20 cellular contexts compared by ENCODE assay signal in genomic region chr12:9909724-9910123, GRCh38. TPM values are rescaled to one million over a fixed set of nuclear protein-coding genes. Genes with fewer than 3 reads are reported as not detected.
DNase-seq lines count a peak whose midpoint lies in the region; TF ChIP-seq lines count a peak whose summit lies in the region.
"Had no signal": no experiment of that assay in that cellular context is flagged by ENCODE, and none has a peak within 500 bp of the region (broad histone marks: within the 10 kb centered on the region; RNA-seq: fewer than 3 reads in every experiment).

No MANE protein-coding gene starts in this region.

- H3K27me3 ChIP-seq in Loucy (ENCODE audit: insufficient read depth, low read length, poor library complexity, severe bottlenecking) (no peaks in the 10 kb centered on the region), adipocyte (replicated peaks; ENCODE audit: control insufficient read depth, insufficient read depth, low read length) (no peaks in the 10 kb centered on the region), hepatocyte (no peaks in the 10 kb centered on the region), smooth muscle cell (ENCODE audit: low read depth) (no peaks in the 10 kb centered on the region)

- in situ Hi-C loops in GM13977 (cut with MboI; ENCODE audit: low pct_unique_long_range_greater_than_20kb, low sequenced_read_pairs, unreplicated experiment), result no loop called here

- H3K9me3 ChIP-seq in Loucy (ENCODE audit: insufficient read depth, low read depth, low read length), result no peaks in the 10 kb centered on the region; the same call in 1 of the 2 replicates
- H3K9me3 ChIP-seq in adipocyte (ENCODE audit: control insufficient read depth, low read length), result peaks cover 36% of the 10 kb centered on the region
- H3K9me3 ChIP-seq in hepatocyte (ENCODE audit: low read depth), result no peaks in the 10 kb centered on the region
- H3K9me3 ChIP-seq in smooth muscle cell (replicated peaks; ENCODE audit: low read depth), result no peaks in the 10 kb centered on the region

- H3F3A ChIP-seq in Loucy (ENCODE audit: low read depth), result no peaks in the 10 kb centered on the region
- peaks cover 13% of the 10 kb centered on the region for H3F3A ChIP-seq in smooth muscle cell (ENCODE audit: low read depth)

- TF ChIP-seq CTCF in Loucy (conservative IDR thresholded peaks at IDR 0.05; ENCODE audit: low read length) (no peak), hepatocyte (IDR thresholded peaks at IDR 0.05; ENCODE audit: poor library complexity) (no peak), smooth muscle cell (IDR thresholded peaks at IDR 0.05; ENCODE audit: borderline replicate concordance, insufficient read depth, poor library complexity, severe bottlenecking) (no peak), GM13977 (IDR thresholded peaks at IDR 0.05; ENCODE audit: extremely low read depth, insufficient read depth, missing control alignments) (no peak)

- H3K4me2 ChIP-seq in Loucy (ENCODE audit: low read depth, low read length, poor library complexity, severe bottlenecking) (peak overlapping the region; percentile 34), hepatocyte (peak overlapping the region; percentile 41), smooth muscle cell (peak overlapping the region; percentile 85)

- H3K4me3 ChIP-seq in Loucy (ENCODE audit: low read length, poor library complexity, severe bottlenecking) (peak overlapping the region; percentile 56), adipocyte (ENCODE audit: low read length) (peak overlapping the region; percentile 50), hepatocyte (no peak overlapping the region), smooth muscle cell (peak overlapping the region; percentile 48)
- H3K4me3 ChIP-seq: K562 had no signal

- H3K4me1 ChIP-seq in Loucy (ENCODE audit: insufficient read depth, low read length, poor library complexity, severe bottlenecking), result peaks cover 18% of the 10 kb centered on the region
- no peaks in the 10 kb centered on the region for H3K4me1 ChIP-seq in adipocyte (ENCODE audit: control insufficient read depth, insufficient read depth, low read length)
- H3K4me1 ChIP-seq in hepatocyte (ENCODE audit: insufficient read depth), result peaks cover 23% of the 10 kb centered on the region
- peaks cover 44% of the 10 kb centered on the region for H3K4me1 ChIP-seq in smooth muscle cell (ENCODE audit: low read depth)
- H3K4me1 ChIP-seq: Caco-2 had no signal

- no peak overlapping the region for H2AFZ ChIP-seq in Loucy (ENCODE audit: low read length)
- H2AFZ ChIP-seq in hepatocyte, result no peak overlapping the region
- peak overlapping the region; percentile 59 for H2AFZ ChIP-seq in smooth muscle cell (ENCODE audit: low read depth)

- no peak for DNase-seq in adipocyte (ENCODE audit: low read depth)
- no peak for DNase-seq in hepatocyte (ENCODE audit: low spot score)
- no peak for DNase-seq in smooth muscle cell (lab: John Stamatoyannopoulos, UW; ENCODE audit: unreplicated experiment)
- DNase-seq in Ammon's horn (ENCODE audit: low spot score), result no peak
- DNase-seq in mesenteric fat pad (ENCODE audit: low spot score), result no peak
- no peak for DNase-seq in GM13977 (ENCODE audit: low spot score)
- DNase-seq: ACHN; Caco-2; CD4-positive, alpha-beta T cell; DMS153; DMS79; GDM1; GOT3; HCEC 1CT; IMR-90 had no signal

- H3K79me2 ChIP-seq in Loucy (ENCODE audit: insufficient read depth, low read length), result peaks cover 15% of the 10 kb centered on the region
- H3K79me2 ChIP-seq in hepatocyte, result peaks cover 2% of the 10 kb centered on the region
- H3K79me2 ChIP-seq in smooth muscle cell (ENCODE audit: low read depth), result peaks cover 15% of the 10 kb centered on the region

- H3K36me3 ChIP-seq in Loucy (ENCODE audit: insufficient read depth, low read length), result no peaks in the 10 kb centered on the region
- no peaks in the 10 kb centered on the region for H3K36me3 ChIP-seq in adipocyte (ENCODE audit: control insufficient read depth, insufficient read depth, low read length, severe bottlenecking)
- H3K36me3 ChIP-seq in hepatocyte (replicated peaks; ENCODE audit: insufficient read depth, low read depth), result no peaks in the 10 kb centered on the region
- H3K36me3 ChIP-seq in smooth muscle cell (ENCODE audit: low read depth), result no peaks in the 10 kb centered on the region

- no peaks in the 10 kb centered on the region for H4K20me1 ChIP-seq in Loucy (ENCODE audit: insufficient read depth, low read length, poor library complexity, severe bottlenecking)
- H4K20me1 ChIP-seq in hepatocyte (ENCODE audit: insufficient read depth, poor library complexity, severe bottlenecking), result no peaks in the 10 kb centered on the region
- peaks cover 16% of the 10 kb centered on the region for H4K20me1 ChIP-seq in smooth muscle cell (ENCODE audit: low read depth)

- no peaks in the 10 kb centered on the region for H3K9me2 ChIP-seq in Loucy (replicated peaks; ENCODE audit: low read depth, low read length)
- H3K9me2 ChIP-seq in hepatocyte (replicated peaks; ENCODE audit: insufficient read depth), result no peaks in the 10 kb centered on the region

- peak overlapping the region; percentile 92 for H3K27ac ChIP-seq in hepatocyte
- peak overlapping the region; percentile 97 for H3K27ac ChIP-seq in smooth muscle cell (ENCODE audit: low read depth)
- H3K27ac ChIP-seq: C4-2B had no signal

- H3K9ac ChIP-seq in Loucy (ENCODE audit: low read depth, low read length, poor library complexity, severe bottlenecking) (peak overlapping the region; percentile 71), adipocyte (ENCODE audit: low read length) (no peak overlapping the region), smooth muscle cell (ENCODE audit: low read depth) (peak overlapping the region; percentile 92)

RNA-seq across cellular contexts. Expression of gene CLEC2A, which starts 22.4 kb away (rescaled TPM):
- total RNA-seq in hepatocyte, result 0.28 TPM in 1 of 2 replicates, not detected in the other
- polyA plus RNA-seq in hepatocyte, result 2.1 TPM in 1 of 2 replicates, not detected in the other
- total RNA-seq in smooth muscle cell, result not detected in 2 replicates
- polyA plus RNA-seq in smooth muscle cell, result 0.67 and 1.7 TPM in 2 replicates
- not detected for total RNA-seq in mesenteric fat pad
- total RNA-seq: Caco-2; CD4-positive, alpha-beta T cell; Daoy; IMR-90; K562 had no signal
- polyA plus RNA-seq: BJ, IMR-90, K562 had no signal

RNA-seq across cellular contexts. Expression of gene KLRF2, which starts 28.4 kb away (rescaled TPM):
- total RNA-seq in hepatocyte (not detected in 2 replicates), smooth muscle cell (not detected in 2 replicates), mesenteric fat pad (not detected)
- polyA plus RNA-seq in hepatocyte (0.36 TPM in 1 of 2 replicates, not detected in the other), smooth muscle cell (0.43 TPM in 1 of 2 replicates, not detected in the other)
- total RNA-seq: Caco-2; CD4-positive, alpha-beta T cell; Daoy; IMR-90; K562 had no signal
- polyA plus RNA-seq: BJ, IMR-90, K562 had no signal

RNA-seq across cellular contexts. Expression of gene CLEC2B, which starts 40.6 kb away (rescaled TPM):
- total RNA-seq in hepatocyte (5.0 and 5.7 TPM in 2 replicates), smooth muscle cell (13.6 and 14.0 TPM in 2 replicates), mesenteric fat pad (17.1 TPM)
- polyA plus RNA-seq in hepatocyte (4.9 and 5.9 TPM in 2 replicates), smooth muscle cell (8.0 and 12.0 TPM in 2 replicates)
- total RNA-seq: Caco-2 had no signal

Comparison
In these comparisons a context has a peak if more than half of its experiments do, and no peak if none do; other contexts are left out.
1. H3K4me2 ChIP-seq: peak in every context shown above with its lines; median percentile 85 in smooth muscle cell; 41 in hepatocyte; 34 in Loucy.